8 cellular contexts compared by ENCODE assay signal in the genomic region with DNA sequence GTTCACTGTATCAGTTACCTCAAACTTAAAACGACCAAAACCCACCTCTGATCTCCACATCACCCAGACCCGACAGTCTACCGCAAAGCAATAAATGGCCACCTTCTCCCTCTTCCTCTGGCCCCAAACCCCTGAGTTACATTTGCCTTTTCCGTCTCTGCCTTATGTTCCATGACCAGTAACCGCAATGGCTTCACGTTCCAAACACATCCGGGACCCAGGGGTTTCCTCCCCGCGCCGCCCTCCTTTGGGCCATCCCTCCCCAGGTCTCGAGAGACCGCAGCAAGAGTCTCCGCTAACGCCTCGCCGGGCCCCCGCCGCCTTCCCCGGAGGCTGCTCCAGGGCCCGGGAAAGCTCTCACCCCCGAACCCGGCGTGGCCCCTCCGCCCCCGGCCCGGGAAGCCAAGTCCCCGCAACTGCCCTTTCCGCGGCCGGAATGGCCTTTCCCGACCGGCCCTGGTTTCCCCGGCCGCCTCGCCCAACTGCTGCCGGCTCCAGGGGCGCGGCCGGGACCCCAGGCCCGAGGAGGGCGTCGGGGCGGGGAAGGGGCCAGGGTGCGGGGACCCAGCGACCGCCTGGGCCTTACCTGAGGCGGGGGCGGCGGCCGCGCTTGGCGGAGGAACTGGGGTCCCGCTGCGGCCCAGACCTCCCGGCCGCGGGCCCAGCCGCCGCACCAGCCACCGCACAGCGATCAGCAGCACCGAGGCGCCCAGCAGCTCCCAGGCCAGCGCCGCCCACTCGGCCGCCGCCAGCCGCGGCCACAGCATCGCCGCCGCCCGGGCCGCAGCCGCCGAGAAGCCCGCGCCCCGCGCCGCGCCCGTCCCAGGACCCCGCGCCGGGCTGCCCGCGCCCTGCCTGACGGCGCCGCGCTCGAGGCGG. TPM values are rescaled to one million over a fixed set of nuclear protein-coding genes. Genes with fewer than 3 reads are reported as not detected.
DNase-seq lines count a peak whose midpoint lies in the region; ATAC-seq and TF ChIP-seq lines count a peak whose summit lies in the region.

Gene ANKLE2 (minus strand): TSS at position 801 of the 879 bp plus-strand sequence. CDS start 34 bp downstream, at position 767.

- no peak for TF ChIP-seq CTCF in SU-DHL-6 (IDR thresholded peaks at IDR 0.05; ENCODE audit: insufficient read depth, low read length, poor library complexity, severe bottlenecking)
- no peak for TF ChIP-seq CTCF in heart left ventricle (IDR thresholded peaks at IDR 0.05)

- peak within 1 kb of the TSS; percentile 88 for H3K4me2 ChIP-seq in SU-DHL-6 (ENCODE audit: low read depth, low read length, poor library complexity, severe bottlenecking)

- H3K9me3 ChIP-seq in SU-DHL-6 (ENCODE audit: insufficient read depth, low read length), result no peaks in the 10 kb centered on the region
- H3K9me3 ChIP-seq in heart left ventricle, result no peaks in the 10 kb centered on the region

- peak within 1 kb of the TSS; percentile 99 for H3K9ac ChIP-seq in SU-DHL-6 (ENCODE audit: low read length)

- H3K9me2 ChIP-seq in SU-DHL-6 (replicated peaks; ENCODE audit: insufficient read depth, low read length), result no peaks in the 10 kb centered on the region

- 0 out of 2 replicates have a peak, but pooled peaks cover 4% of the 10 kb centered on the region for H3K36me3 ChIP-seq in SU-DHL-6 (ENCODE audit: low read length)
- peaks cover 0 to 24% (median 3%) of the 10 kb centered on the region in 9 donors for H3K36me3 ChIP-seq in heart left ventricle
- no peaks in the 10 kb centered on the region for H3K36me3 ChIP-seq in urinary bladder (ENCODE audit: insufficient read depth)

- peaks cover under 1 to 35% (median 24%) of the 10 kb centered on the region in 12 donors for H3K4me1 ChIP-seq in heart left ventricle
- peaks cover 3% of the 10 kb centered on the region for H3K4me1 ChIP-seq in urinary bladder (ENCODE audit: insufficient read depth)

- peaks cover 18% of the 10 kb centered on the region; the same call in 1 of the 2 replicates for H4K20me1 ChIP-seq in SU-DHL-6 (ENCODE audit: low read depth, low read length)

- H2AFZ ChIP-seq in SU-DHL-6 (ENCODE audit: low read depth, low read length, severe bottlenecking), result peak within 1 kb of the TSS; percentile 77

- intact Hi-C loops in heart left ventricle (cut with DNase I), result loop anchor here in 3 of 10 donors (10.0 kb wide), 2 partner anchors 124 to 144 kb away; partner anchors contain the start of gene CHFR (in 2 of the 3)

- WGBS in heart left ventricle, 4 donors, result 0 to 1% (median 1%) methylated on average over 27 to 95 of the region's 95 CpGs
- under 1% methylated on average over 95 of the region's 95 CpGs for WGBS in urinary bladder

- TF ChIP-seq POLR2A in heart left ventricle (IDR thresholded peaks at IDR 0.05), result no peak

- peak within 1 kb of the TSS; percentile 93 for H3K4me3 ChIP-seq in SU-DHL-6 (ENCODE audit: insufficient read depth, low read length, poor library complexity, severe bottlenecking)
- peak within 1 kb of the TSS; percentile 77 to 99 (median 94) for H3K4me3 ChIP-seq in heart left ventricle
- peak within 1 kb of the TSS; percentile 99 for H3K4me3 ChIP-seq in urinary bladder (ENCODE audit: low read depth, low read length)

- peak; percentile 33 for ATAC-seq in GM19455 (IDR thresholded peaks at IDR 0.05; ENCODE audit: unreplicated experiment)
- peak; percentile 37 for ATAC-seq in HG03571 (IDR thresholded peaks at IDR 0.05; ENCODE audit: unreplicated experiment)
- ATAC-seq in heart left ventricle, result peak in 3 of 4 donors; percentile 36 to 41 (median 38)

- peak; percentile 49 for DNase-seq in COR-L47 (lab: John Stamatoyannopoulos, UW)
- peak; percentile 47 for DNase-seq in activated naive CD8-positive, alpha-beta T cell treated with anti-CD3 and anti-CD28 coated beads, Interleukin-2, amount 50 U/mL, for 16 hours (ENCODE audit: low read depth, low spot score)
- DNase-seq in heart left ventricle, result peak; percentile 49 to 76 (median 62)
- peak; percentile 7 for DNase-seq in putamen (ENCODE audit: low spot score)

- H3K27ac ChIP-seq in SU-DHL-6 (ENCODE audit: low read depth, low read length) (peak within 1 kb of the TSS; percentile 96), heart left ventricle (peak within 1 kb of the TSS; percentile 84 to 99 (median 96)), urinary bladder (ENCODE audit: low read depth) (peak within 1 kb of the TSS; percentile 95)

- H3K27me3 ChIP-seq in SU-DHL-6 (ENCODE audit: low read length), result no peaks in the 10 kb centered on the region
- H3K27me3 ChIP-seq in heart left ventricle, result no peaks in the 10 kb centered on the region

- H3F3A ChIP-seq in SU-DHL-6 (ENCODE audit: insufficient read depth), result 0 out of 2 replicates have a peak, but pooled peaks cover 6% of the 10 kb centered on the region

- peaks cover 59% of the 10 kb centered on the region for H3K79me2 ChIP-seq in SU-DHL-6 (ENCODE audit: insufficient read depth, low read length)

RNA-seq across cellular contexts. Expression of gene ANKLE2, which starts in this region (rescaled TPM):
- total RNA-seq in heart left ventricle, result 10 to 100 TPM; 20.7 to 45.2 (median 29.1) TPM
- polyA plus RNA-seq in heart left ventricle, result 10 to 100 TPM; 15.5 to 27.8 TPM
- 40.8 TPM for total RNA-seq in urinary bladder
- polyA plus RNA-seq in urinary bladder, result 25.6 TPM

Comparison
In these comparisons a context has a peak if more than half of its experiments do, and no peak if none do; other contexts are left out.
1. Peak in every context shown above with its lines: DNase-seq, ATAC-seq, H3K4me3 ChIP-seq and H3K27ac ChIP-seq.
2. DNase-seq: peak in every context shown above with its lines; median percentile 62 in heart left ventricle; 49 in COR-L47; 47 in activated naive CD8-positive, alpha-beta T cell treated with anti-CD3 and anti-CD28 coated beads, Interleukin-2, amount 50 U/mL, for 16 hours; 7 in putamen.